In the genomic region with DNA sequence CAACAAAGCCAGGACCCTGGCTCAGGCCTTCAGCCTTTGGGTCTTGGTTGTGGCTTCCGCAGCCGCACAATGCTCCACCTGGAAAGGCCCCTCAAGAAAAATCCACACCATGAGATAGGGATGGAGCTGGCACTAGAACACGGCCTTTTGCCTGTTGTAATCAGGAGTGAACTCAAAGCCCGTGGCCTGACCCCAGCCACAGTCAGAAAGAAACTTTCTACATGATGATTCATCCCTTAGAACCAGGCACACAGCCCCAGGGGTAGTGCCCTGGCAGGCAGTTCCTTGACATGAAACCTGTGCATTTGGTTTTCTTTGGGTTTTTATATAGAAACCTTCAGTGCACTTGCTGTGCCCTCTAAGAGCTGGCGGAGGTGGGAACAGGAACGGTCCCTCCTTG, we compare ENCODE assay signal across 8 cellular contexts. TPM values are rescaled to one million over a fixed set of nuclear protein-coding genes. Genes with fewer than 3 reads are reported as not detected.
DNase-seq lines count a peak whose midpoint lies in the region; ATAC-seq and TF ChIP-seq lines count a peak whose summit lies in the region.

No MANE protein-coding gene starts in this region.

- H3K27ac ChIP-seq in endodermal cell (ENCODE audit: low read depth, low read length): no peak overlapping the region

- H3K27me3 Mint-ChIP-seq in endodermal cell (ENCODE audit: insufficient read depth): peaks cover 20% of the 10 kb centered on the region

- WGBS in endodermal cell (ENCODE audit: insufficient coverage in 1 of 2, insufficient read length in 1 of 2), 2 experiments: 94% methylated on average over 6 of the region's 6 CpGs; no CpG with 5 or more reads in 1 of the 2 experiments

- H3K9me3 Mint-ChIP-seq in endodermal cell: peaks cover 8% of the 10 kb centered on the region

- no peaks in the 10 kb centered on the region for H3K36me3 ChIP-seq in endodermal cell (ENCODE audit: control insufficient read depth, insufficient read depth, low read length)

- H3K9me3 ChIP-seq in endodermal cell (ENCODE audit: control insufficient read depth, low read length): peaks cover 5% of the 10 kb centered on the region

- H3K36me3 Mint-ChIP-seq in endodermal cell (ENCODE audit: low read depth): no peaks in the 10 kb centered on the region

- H3K9ac ChIP-seq in endodermal cell (ENCODE audit: extremely low read depth, low read length, poor library complexity, severe bottlenecking): no peak overlapping the region

- H3K27ac Mint-ChIP-seq in endodermal cell: no peak overlapping the region

- TF ChIP-seq CTCF in endodermal cell (conservative IDR thresholded peaks at IDR 0.05): no peak

- H3K4me3 Mint-ChIP-seq in endodermal cell: no peak overlapping the region

- H3K4me1 Mint-ChIP-seq in endodermal cell: peaks cover 19% of the 10 kb centered on the region

- H3K27me3 ChIP-seq in endodermal cell (ENCODE audit: control insufficient read depth, insufficient read depth, low read length, poor library complexity, severe bottlenecking): peaks cover 13% of the 10 kb centered on the region

- DNase-seq in EL (peak; percentile 58), MV-4-11 (lab: John Stamatoyannopoulos, UW) (peak; percentile 85), epidermal melanocyte (ENCODE audit: insufficient read length, low spot score) (peak; percentile 48), C1 segment of cervical spinal cord (lab: John Stamatoyannopoulos, UW) (no peak), endodermal cell (no peak), cerebellar cortex (ENCODE audit: low spot score) (no peak)
- DNase-seq in stimulated activated CD4-positive, alpha-beta T cell treated with anti-CD3 and anti-CD28 coated beads, Interleukin-4, amount 100 ng/mL, for 1 hour: peak; percentile 29

- no peaks in the 10 kb centered on the region for H3K4me1 ChIP-seq in endodermal cell (ENCODE audit: control insufficient read depth, insufficient read depth, low read length)

- ATAC-seq in GM21447 (IDR thresholded peaks at IDR 0.05; ENCODE audit: unreplicated experiment): peak; percentile 57

- no peak overlapping the region for H3K4me3 ChIP-seq in endodermal cell (ENCODE audit: low read length)

RNA-seq across cellular contexts. Expression of gene CLMN, which starts 5.1 kb away (rescaled TPM):
- total RNA-seq in endodermal cell: 10 to 100 TPM in 1 of 2 donors, 1 to 10 TPM in 1; 9.5 to 11.7 TPM
- 9.5 TPM for polyA plus RNA-seq in endodermal cell (2013, experiment 1 of 2)
- 8.2 TPM for polyA plus RNA-seq in endodermal cell (2013, experiment 2 of 2)

Comparison
In these comparisons a context has a peak if more than half of its experiments do, and no peak if none do; other contexts are left out.
1. DNase-seq: peak in EL (single experiment), MV-4-11 (single experiment), epidermal melanocyte (single experiment) and stimulated activated CD4-positive, alpha-beta T cell treated with anti-CD3 and anti-CD28 coated beads, Interleukin-4, amount 100 ng/mL, for 1 hour (single experiment); none in C1 segment of cervical spinal cord (0 of 14), endodermal cell (single experiment) and cerebellar cortex (single experiment).